Comparison of ENCODE assay signal across 1 cellular context in the genomic region with DNA sequence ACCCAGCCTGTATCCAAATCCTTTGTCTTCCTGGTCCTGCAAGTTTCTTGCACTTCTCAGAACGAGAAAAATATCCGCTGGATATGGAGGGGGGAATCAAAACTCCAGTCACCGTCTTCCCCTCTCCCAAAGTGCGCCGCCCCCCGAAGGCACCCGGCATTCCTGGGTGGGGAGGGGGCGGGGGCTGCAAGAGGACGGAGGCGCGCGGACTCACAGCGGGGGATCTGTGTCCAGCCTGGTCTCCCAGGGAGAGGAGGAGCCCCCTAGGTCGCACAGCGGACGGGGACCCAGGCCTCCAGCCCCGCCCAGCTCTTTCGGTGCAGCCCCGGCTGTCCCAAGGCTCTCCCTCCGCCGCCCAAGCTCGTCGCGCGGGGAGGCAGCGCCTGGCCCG.
TF ChIP-seq lines count a peak whose summit lies in the region.

No MANE protein-coding gene starts in this region.

TF ChIP-seq in IMR-90, 13 proteins besides CTCF, POLR2A, EP300 and RAD21 (continued from another document):
- TF ChIP-seq SMC3 (IDR thresholded peaks at IDR 0.05; ENCODE audit: low read depth, low read length) (no peak), CEBPB (IDR thresholded peaks at IDR 0.05; ENCODE audit: low read depth, low read length) (no peak), RCOR1 (IDR thresholded peaks at IDR 0.05; ENCODE audit: insufficient replicate concordance, low read length) (no peak)
